ENCODE assay signal across 1 cellular context in genomic region chr2:164841719-164842623, GRCh38.
TF ChIP-seq lines count a peak whose summit lies in the region.

Gene COBLL1, minus strand, starts transcription at chr2:164841823. Its CDS starts 627 bp downstream, at chr2:164841196.

TF ChIP-seq in HepG2, 621 proteins besides CTCF, POLR2A, EP300 and RAD21 (continued from another document and continues in another):
- TF ChIP-seq ZNF646 (CRISPR knock-in tag; IDR thresholded peaks at IDR 0.05) (no peak; the same call in 1 of the 2 replicates), ZNF331 (CRISPR knock-in tag; IDR thresholded peaks at IDR 0.05) (0 out of 2 replicates have a peak, but pooled peaks have one; percentile 76), KLF15 (CRISPR knock-in tag; IDR thresholded peaks at IDR 0.05; ENCODE audit: borderline replicate concordance) (peak; percentile 73; the same call in 1 of the 2 replicates), ZNF562 (CRISPR knock-in tag; IDR thresholded peaks at IDR 0.05; ENCODE audit: borderline replicate concordance) (no peak), MYC (CRISPR knock-in tag; IDR thresholded peaks at IDR 0.05; ENCODE audit: borderline replicate concordance) (peak; percentile 89), MAFF (IDR thresholded peaks at IDR 0.05; ENCODE audit: low read depth, low read length) (no peak), ZNF335 (CRISPR knock-in tag; IDR thresholded peaks at IDR 0.05) (peak; percentile 63; the same call in 1 of the 2 replicates), ZNF790 (CRISPR knock-in tag; IDR thresholded peaks at IDR 0.05; ENCODE audit: borderline replicate concordance) (no peak), HINFP (CRISPR knock-in tag; IDR thresholded peaks at IDR 0.05; ENCODE audit: low read depth) (no peak), EED (CRISPR knock-in tag; IDR thresholded peaks at IDR 0.05) (peak; percentile 85; the same call in 1 of the 2 replicates), ATF7 (IDR thresholded peaks at IDR 0.05) (no peak), ATF7 (CRISPR knock-in tag; IDR thresholded peaks at IDR 0.05) (peak; percentile 82; the same call in 1 of the 2 replicates), NR2F6 (IDR thresholded peaks at IDR 0.05) (no peak), NR2F6 (CRISPR knock-in tag; IDR thresholded peaks at IDR 0.05) (peak; percentile 70), HNRNPH1 (optimal IDR thresholded peaks at IDR 0.05; ENCODE audit: low read depth, low read length) (no peak), MTA1 (CRISPR knock-in tag; IDR thresholded peaks at IDR 0.05; ENCODE audit: borderline replicate concordance) (peak; percentile 95; the same call in 1 of the 2 replicates), ZNF549 (CRISPR knock-in tag; IDR thresholded peaks at IDR 0.05) (no peak), ZNF234 (CRISPR knock-in tag; conservative IDR thresholded peaks at IDR 0.05) (no peak), ETV6 (CRISPR knock-in tag; conservative IDR thresholded peaks at IDR 0.05) (no peak), NR2F1 (CRISPR knock-in tag; IDR thresholded peaks at IDR 0.05) (0 out of 4 replicates have a peak, but pooled peaks of 1 of the 2 experiments have one; percentile 23), ZNF574 (CRISPR knock-in tag; IDR thresholded peaks at IDR 0.05) (peak; percentile 80), ZBTB4 (CRISPR knock-in tag; IDR thresholded peaks at IDR 0.05; ENCODE audit: borderline replicate concordance) (peak; percentile 74; the same call in 1 of the 2 replicates), ZNF839 (CRISPR knock-in tag; IDR thresholded peaks at IDR 0.05; ENCODE audit: borderline replicate concordance) (peak; percentile 60; the same call in 1 of the 2 replicates), MTF2 (CRISPR knock-in tag; IDR thresholded peaks at IDR 0.05; ENCODE audit: borderline replicate concordance) (0 out of 2 replicates have a peak, but pooled peaks have one; percentile 42)
- TF ChIP-seq, protein P1, sequence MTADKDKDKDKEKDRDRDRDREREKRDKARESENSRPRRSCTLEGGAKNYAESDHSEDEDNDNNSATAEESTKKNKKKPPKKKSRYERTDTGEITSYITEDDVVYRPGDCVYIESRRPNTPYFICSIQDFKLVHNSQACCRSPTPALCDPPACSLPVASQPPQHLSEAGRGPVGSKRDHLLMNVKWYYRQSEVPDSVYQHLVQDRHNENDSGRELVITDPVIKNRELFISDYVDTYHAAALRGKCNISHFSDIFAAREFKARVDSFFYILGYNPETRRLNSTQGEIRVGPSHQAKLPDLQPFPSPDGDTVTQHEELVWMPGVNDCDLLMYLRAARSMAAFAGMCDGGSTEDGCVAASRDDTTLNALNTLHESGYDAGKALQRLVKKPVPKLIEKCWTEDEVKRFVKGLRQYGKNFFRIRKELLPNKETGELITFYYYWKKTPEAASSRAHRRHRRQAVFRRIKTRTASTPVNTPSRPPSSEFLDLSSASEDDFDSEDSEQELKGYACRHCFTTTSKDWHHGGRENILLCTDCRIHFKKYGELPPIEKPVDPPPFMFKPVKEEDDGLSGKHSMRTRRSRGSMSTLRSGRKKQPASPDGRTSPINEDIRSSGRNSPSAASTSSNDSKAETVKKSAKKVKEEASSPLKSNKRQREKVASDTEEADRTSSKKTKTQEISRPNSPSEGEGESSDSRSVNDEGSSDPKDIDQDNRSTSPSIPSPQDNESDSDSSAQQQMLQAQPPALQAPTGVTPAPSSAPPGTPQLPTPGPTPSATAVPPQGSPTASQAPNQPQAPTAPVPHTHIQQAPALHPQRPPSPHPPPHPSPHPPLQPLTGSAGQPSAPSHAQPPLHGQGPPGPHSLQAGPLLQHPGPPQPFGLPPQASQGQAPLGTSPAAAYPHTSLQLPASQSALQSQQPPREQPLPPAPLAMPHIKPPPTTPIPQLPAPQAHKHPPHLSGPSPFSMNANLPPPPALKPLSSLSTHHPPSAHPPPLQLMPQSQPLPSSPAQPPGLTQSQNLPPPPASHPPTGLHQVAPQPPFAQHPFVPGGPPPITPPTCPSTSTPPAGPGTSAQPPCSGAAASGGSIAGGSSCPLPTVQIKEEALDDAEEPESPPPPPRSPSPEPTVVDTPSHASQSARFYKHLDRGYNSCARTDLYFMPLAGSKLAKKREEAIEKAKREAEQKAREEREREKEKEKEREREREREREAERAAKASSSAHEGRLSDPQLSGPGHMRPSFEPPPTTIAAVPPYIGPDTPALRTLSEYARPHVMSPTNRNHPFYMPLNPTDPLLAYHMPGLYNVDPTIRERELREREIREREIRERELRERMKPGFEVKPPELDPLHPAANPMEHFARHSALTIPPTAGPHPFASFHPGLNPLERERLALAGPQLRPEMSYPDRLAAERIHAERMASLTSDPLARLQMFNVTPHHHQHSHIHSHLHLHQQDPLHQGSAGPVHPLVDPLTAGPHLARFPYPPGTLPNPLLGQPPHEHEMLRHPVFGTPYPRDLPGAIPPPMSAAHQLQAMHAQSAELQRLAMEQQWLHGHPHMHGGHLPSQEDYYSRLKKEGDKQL (CRISPR knock-in tag; IDR thresholded peaks at IDR 0.05; ENCODE audit: low read depth), result 0 out of 2 replicates have a peak, but pooled peaks have one; percentile 23
- TF ChIP-seq, protein P2, sequence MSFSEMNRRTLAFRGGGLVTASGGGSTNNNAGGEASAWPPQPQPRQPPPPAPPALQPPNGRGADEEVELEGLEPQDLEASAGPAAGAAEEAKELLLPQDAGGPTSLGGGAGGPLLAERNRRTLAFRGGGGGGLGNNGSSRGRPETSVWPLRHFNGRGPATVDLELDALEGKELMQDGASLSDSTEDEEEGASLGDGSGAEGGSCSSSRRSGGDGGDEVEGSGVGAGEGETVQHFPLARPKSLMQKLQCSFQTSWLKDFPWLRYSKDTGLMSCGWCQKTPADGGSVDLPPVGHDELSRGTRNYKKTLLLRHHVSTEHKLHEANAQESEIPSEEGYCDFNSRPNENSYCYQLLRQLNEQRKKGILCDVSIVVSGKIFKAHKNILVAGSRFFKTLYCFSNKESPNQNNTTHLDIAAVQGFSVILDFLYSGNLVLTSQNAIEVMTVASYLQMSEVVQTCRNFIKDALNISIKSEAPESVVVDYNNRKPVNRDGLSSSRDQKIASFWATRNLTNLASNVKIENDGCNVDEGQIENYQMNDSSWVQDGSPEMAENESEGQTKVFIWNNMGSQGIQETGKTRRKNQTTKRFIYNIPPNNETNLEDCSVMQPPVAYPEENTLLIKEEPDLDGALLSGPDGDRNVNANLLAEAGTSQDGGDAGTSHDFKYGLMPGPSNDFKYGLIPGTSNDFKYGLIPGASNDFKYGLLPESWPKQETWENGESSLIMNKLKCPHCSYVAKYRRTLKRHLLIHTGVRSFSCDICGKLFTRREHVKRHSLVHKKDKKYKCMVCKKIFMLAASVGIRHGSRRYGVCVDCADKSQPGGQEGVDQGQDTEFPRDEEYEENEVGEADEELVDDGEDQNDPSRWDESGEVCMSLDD (CRISPR knock-in tag; IDR thresholded peaks at IDR 0.05; ENCODE audit: borderline replicate concordance), result peak; percentile 91
- TF ChIP-seq, protein P3, sequence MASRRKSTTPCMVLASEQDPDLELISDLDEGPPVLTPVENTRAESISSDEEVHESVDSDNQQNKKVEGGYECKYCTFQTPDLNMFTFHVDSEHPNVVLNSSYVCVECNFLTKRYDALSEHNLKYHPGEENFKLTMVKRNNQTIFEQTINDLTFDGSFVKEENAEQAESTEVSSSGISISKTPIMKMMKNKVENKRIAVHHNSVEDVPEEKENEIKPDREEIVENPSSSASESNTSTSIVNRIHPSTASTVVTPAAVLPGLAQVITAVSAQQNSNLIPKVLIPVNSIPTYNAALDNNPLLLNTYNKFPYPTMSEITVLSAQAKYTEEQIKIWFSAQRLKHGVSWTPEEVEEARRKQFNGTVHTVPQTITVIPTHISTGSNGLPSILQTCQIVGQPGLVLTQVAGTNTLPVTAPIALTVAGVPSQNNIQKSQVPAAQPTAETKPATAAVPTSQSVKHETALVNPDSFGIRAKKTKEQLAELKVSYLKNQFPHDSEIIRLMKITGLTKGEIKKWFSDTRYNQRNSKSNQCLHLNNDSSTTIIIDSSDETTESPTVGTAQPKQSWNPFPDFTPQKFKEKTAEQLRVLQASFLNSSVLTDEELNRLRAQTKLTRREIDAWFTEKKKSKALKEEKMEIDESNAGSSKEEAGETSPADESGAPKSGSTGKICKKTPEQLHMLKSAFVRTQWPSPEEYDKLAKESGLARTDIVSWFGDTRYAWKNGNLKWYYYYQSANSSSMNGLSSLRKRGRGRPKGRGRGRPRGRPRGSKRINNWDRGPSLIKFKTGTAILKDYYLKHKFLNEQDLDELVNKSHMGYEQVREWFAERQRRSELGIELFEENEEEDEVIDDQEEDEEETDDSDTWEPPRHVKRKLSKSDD (CRISPR knock-in tag; IDR thresholded peaks at IDR 0.05; ENCODE audit: low read depth), result peak; percentile 83
